In genomic region chr15:44728576-44729393, GRCh38 we compare ENCODE assay signal across 1 cellular context.
A peak's percentile ranks its signal among the peaks of the same experiment; 100 is the strongest.
TF ChIP-seq lines count a peak whose summit lies in the region.

No MANE protein-coding gene starts in this region.

TF ChIP-seq in K562, 482 proteins besides CTCF, POLR2A, EP300 and RAD21 (continued from another document and continues in another):
- TF ChIP-seq UBTF (IDR thresholded peaks at IDR 0.05; ENCODE audit: borderline replicate concordance in 1 of 2, low read depth in 2 of 2, low read length in 2 of 2) (peak in 1 of 2 experiments; percentile 10; a peak in 1 of 4 replicates), ZNF212 (CRISPR knock-in tag; IDR thresholded peaks at IDR 0.05) (no peak), GMEB1 (CRISPR knock-in tag; IDR thresholded peaks at IDR 0.05) (no peak), SMAD3 (CRISPR knock-in tag; conservative IDR thresholded peaks at IDR 0.05) (no peak), BRD4 (IDR thresholded peaks at IDR 0.05) (no peak), ZNF431 (CRISPR knock-in tag; IDR thresholded peaks at IDR 0.05) (no peak; the same call in 1 of the 2 replicates), ELF4 (CRISPR knock-in tag; IDR thresholded peaks at IDR 0.05) (no peak), HDAC2 (IDR thresholded peaks at IDR 0.05) (peak; percentile 96; the same call in 1 of the 2 replicates), NR1H2 (CRISPR knock-in tag; IDR thresholded peaks at IDR 0.05) (no peak), FOXA1 (IDR thresholded peaks at IDR 0.05; ENCODE audit: borderline replicate concordance) (no peak), ZNF121 (CRISPR knock-in tag; conservative IDR thresholded peaks at IDR 0.05) (no peak), RBM14 (IDR thresholded peaks at IDR 0.05; ENCODE audit: borderline replicate concordance, insufficient read depth, low read depth, low read length) (no peak), NCOA2 (IDR thresholded peaks at IDR 0.05; ENCODE audit: partially characterized antibody in 2 of 2) (no peak), MLX (CRISPR knock-in tag; conservative IDR thresholded peaks at IDR 0.05) (no peak), POLR2H (tag; IDR thresholded peaks at IDR 0.05; ENCODE audit: low read depth) (peak; percentile 61; the same call in 1 of the 2 replicates), DIDO1 (tag; IDR thresholded peaks at IDR 0.05; ENCODE audit: low read depth) (no peak), HOXB6 (CRISPR knock-in tag; IDR thresholded peaks at IDR 0.05; ENCODE audit: borderline replicate concordance) (no peak), DNMT1 (IDR thresholded peaks at IDR 0.05) (no peak), HNRNPL (IDR thresholded peaks at IDR 0.05; ENCODE audit: low read depth, low read length) (no peak), BRF1 (IDR thresholded peaks at IDR 0.05; ENCODE audit: borderline replicate concordance, extremely low read depth, insufficient read length) (no peak), PRPF4 (IDR thresholded peaks at IDR 0.05; ENCODE audit: insufficient read depth, low read depth, low read length, poor library complexity, severe bottlenecking) (no peak), LARP7 (IDR thresholded peaks at IDR 0.05) (no peak), ZNF407 (IDR thresholded peaks at IDR 0.05; ENCODE audit: low read depth) (no peak), CCAR2 (IDR thresholded peaks at IDR 0.05; ENCODE audit: low read depth, low read length) (no peak), NFRKB (IDR thresholded peaks at IDR 0.05; ENCODE audit: low read depth) (peak; percentile 49; the same call in 1 of the 2 replicates), SNIP1 (IDR thresholded peaks at IDR 0.05; ENCODE audit: low read depth) (no peak), DACH1 (IDR thresholded peaks at IDR 0.05; ENCODE audit: partially characterized antibody) (peak; percentile 90), SIN3A (IDR thresholded peaks at IDR 0.05; ENCODE audit: borderline replicate concordance in 2 of 2, control insufficient read depth in 1 of 2, low read depth in 2 of 2, low read length in 2 of 2) (peak in 1 of 2 experiments; percentile 25; a peak in 1 of 4 replicates), HEY1 (CRISPR knock-in tag; IDR thresholded peaks at IDR 0.05; ENCODE audit: borderline replicate concordance) (no peak), ZNF77 (CRISPR knock-in tag; IDR thresholded peaks at IDR 0.05) (no peak), ZNF644 (tag; IDR thresholded peaks at IDR 0.05; ENCODE audit: low read depth) (no peak), TSHZ1 (CRISPR knock-in tag; IDR thresholded peaks at IDR 0.05) (no peak), SAFB (IDR thresholded peaks at IDR 0.05; ENCODE audit: borderline replicate concordance, low read depth, low read length) (no peak), THAP12 (CRISPR knock-in tag; IDR thresholded peaks at IDR 0.05) (peak; percentile 75; the same call in 1 of the 2 replicates), SFPQ (IDR thresholded peaks at IDR 0.05; ENCODE audit: low read depth, low read length) (no peak), ZNF24 (IDR thresholded peaks at IDR 0.05) (no peak), MBD1 (CRISPR knock-in tag; IDR thresholded peaks at IDR 0.05) (no peak), MTA3 (IDR thresholded peaks at IDR 0.05; ENCODE audit: borderline replicate concordance) (peak; percentile 61; the same call in 1 of the 2 replicates)
